9 cellular contexts compared by ENCODE assay signal in genomic region chr3:53748512-53749271, GRCh38.
A peak's percentile ranks its signal among the peaks of the same experiment; 100 is the strongest.
DNase-seq lines count a peak whose midpoint lies in the region; ATAC-seq and TF ChIP-seq lines count a peak whose summit lies in the region.
"Had no signal": no experiment of that assay in that cellular context is flagged by ENCODE, and none has a peak within 500 bp of the region (broad histone marks: within the 10 kb centered on the region; RNA-seq: fewer than 3 reads in every experiment).

No MANE protein-coding gene starts in this region.

- POLR2A ChIA-PET in activated CD4-positive, alpha-beta memory T cell treated with anti-CD3 and anti-CD28 coated beads for 36 hours (lab: Charles Lee): no interaction called here
- POLR2A ChIA-PET in activated CD4-positive, alpha-beta memory T cell treated with anti-CD3 and anti-CD28 coated beads, Interleukin-2, amount 10 ng/mL, durations not matched to agents 7 days and 5 days (lab: Charles Lee): no interaction called here

- 71 to 86% methylated on average over 1 to 8 of the region's 8 CpGs for WGBS in transverse colon (ENCODE audit: low coverage in 1 of 2), 2 donors

- TF ChIP-seq EP300 in transverse colon (IDR thresholded peaks at IDR 0.05; ENCODE audit: low read depth): no peak

- TF ChIP-seq CTCF in transverse colon (IDR thresholded peaks at IDR 0.05): no peak

- no peaks in the 10 kb centered on the region for H3K36me3 Mint-ChIP-seq in activated CD4-positive, alpha-beta memory T cell treated with anti-CD3 and anti-CD28 coated beads for 36 hours
- peaks cover 13% of the 10 kb centered on the region for H3K36me3 Mint-ChIP-seq in activated CD4-positive, alpha-beta memory T cell treated with anti-CD3 and anti-CD28 coated beads, Interleukin-2, amount 10 ng/mL, durations not matched to agents 7 days and 5 days (ENCODE audit: low read depth)
- H3K36me3 Mint-ChIP-seq in T-helper 17 cell (ENCODE audit: low read depth): no peaks in the 10 kb centered on the region

- CTCF ChIA-PET in activated CD4-positive, alpha-beta memory T cell treated with anti-CD3 and anti-CD28 coated beads for 36 hours (lab: Charles Lee): no interaction called here
- CTCF ChIA-PET in activated CD4-positive, alpha-beta memory T cell treated with anti-CD3 and anti-CD28 coated beads, Interleukin-2, amount 10 ng/mL, durations not matched to agents 7 days and 5 days (lab: Charles Lee): interaction anchor here (1.1 to 1.7 kb wide), 2 partner anchors 19 to 27 kb away, joined by 3 read pairs; no protein-coding TSS in a partner anchor

- peak; percentile 68 for ATAC-seq in HG02970 (IDR thresholded peaks at IDR 0.05; ENCODE audit: low FRiP score, unreplicated experiment)
- peak; percentile 44 for ATAC-seq in T-helper 17 cell
- ATAC-seq: A549 had no signal

- TF ChIP-seq POLR2A in transverse colon (IDR thresholded peaks at IDR 0.05): no peak

- H3K4me3 ChIP-seq in transverse colon: no peak overlapping the region
- H3K4me3 ChIP-seq: A549 had no signal

- peak overlapping the region; percentile 65 for H3K27ac Mint-ChIP-seq in activated CD4-positive, alpha-beta memory T cell treated with anti-CD3 and anti-CD28 coated beads for 36 hours
- no peak overlapping the region for H3K27ac Mint-ChIP-seq in activated CD4-positive, alpha-beta memory T cell treated with anti-CD3 and anti-CD28 coated beads, Interleukin-2, amount 10 ng/mL, durations not matched to agents 7 days and 5 days
- H3K27ac Mint-ChIP-seq in T-helper 17 cell: peak overlapping the region; percentile 80

- DNase-seq in activated CD4-positive, alpha-beta memory T cell treated with anti-CD3 and anti-CD28 coated beads for 36 hours: no peak
- no peak for DNase-seq in activated CD4-positive, alpha-beta memory T cell treated with anti-CD3 and anti-CD28 coated beads, Interleukin-2, amount 10 ng/mL, durations not matched to agents 7 days and 5 days
- DNase-seq in T-helper 17 cell: no peak
- DNase-seq in substantia nigra (lab: John Stamatoyannopoulos, UW): peak in 5 of 49 donors; percentile 6 to 19 (median 12)
- DNase-seq in HK-2 (ENCODE audit: unreplicated experiment): no peak
- DNase-seq in transverse colon: no peak
- DNase-seq in AG08395 (ENCODE audit: low spot score): no peak

- H3K9me3 ChIP-seq in T-helper 17 cell (ENCODE audit: control insufficient read depth, low read length, poor library complexity, severe bottlenecking) (no peaks in the 10 kb centered on the region), transverse colon (no peaks in the 10 kb centered on the region)
- H3K9me3 ChIP-seq: A549 had no signal

- intact Hi-C loops in activated CD4-positive, alpha-beta memory T cell treated with anti-CD3 and anti-CD28 coated beads for 36 hours (cut with micrococcal nuclease): no loop called here
- intact Hi-C loops in transverse colon (cut with DNase I; ENCODE audit: low total_unique reads): no loop called here

- H3K27ac ChIP-seq in substantia nigra (ENCODE audit: low read depth, low read length, poor library complexity, severe bottlenecking): peak overlapping the region; percentile 37
- H3K27ac ChIP-seq in transverse colon: no peak overlapping the region
- H3K27ac ChIP-seq: A549 had no signal

- in situ Hi-C loops in transverse colon (cut with MboI; ENCODE audit: low pct_ligation_motif_present in 1 of 4, low pct_unique_long_range_greater_than_20kb in 1 of 4, low sequenced_read_pairs in 3 of 4): no loop called here

- no peaks in the 10 kb centered on the region for H3K9me3 Mint-ChIP-seq in activated CD4-positive, alpha-beta memory T cell treated with anti-CD3 and anti-CD28 coated beads for 36 hours
- peaks cover 2% of the 10 kb centered on the region for H3K9me3 Mint-ChIP-seq in activated CD4-positive, alpha-beta memory T cell treated with anti-CD3 and anti-CD28 coated beads, Interleukin-2, amount 10 ng/mL, durations not matched to agents 7 days and 5 days

- peaks cover 26% of the 10 kb centered on the region for H3K4me1 Mint-ChIP-seq in activated CD4-positive, alpha-beta memory T cell treated with anti-CD3 and anti-CD28 coated beads for 36 hours (ENCODE audit: low read depth)
- H3K4me1 Mint-ChIP-seq in activated CD4-positive, alpha-beta memory T cell treated with anti-CD3 and anti-CD28 coated beads, Interleukin-2, amount 10 ng/mL, durations not matched to agents 7 days and 5 days: peaks cover 56% of the 10 kb centered on the region
- peaks cover 14% of the 10 kb centered on the region for H3K4me1 Mint-ChIP-seq in T-helper 17 cell

- H3K27me3 Mint-ChIP-seq in activated CD4-positive, alpha-beta memory T cell treated with anti-CD3 and anti-CD28 coated beads for 36 hours: peaks cover 6% of the 10 kb centered on the region
- peaks cover 11% of the 10 kb centered on the region for H3K27me3 Mint-ChIP-seq in activated CD4-positive, alpha-beta memory T cell treated with anti-CD3 and anti-CD28 coated beads, Interleukin-2, amount 10 ng/mL, durations not matched to agents 7 days and 5 days
- H3K27me3 Mint-ChIP-seq in T-helper 17 cell: no peaks in the 10 kb centered on the region

- H3K4me1 ChIP-seq in transverse colon: no peaks in the 10 kb centered on the region
- H3K4me1 ChIP-seq: A549 had no signal

- H3K27me3 ChIP-seq in transverse colon: no peaks in the 10 kb centered on the region

- no peaks in the 10 kb centered on the region for H3K36me3 ChIP-seq in transverse colon

- H3K4me3 Mint-ChIP-seq in activated CD4-positive, alpha-beta memory T cell treated with anti-CD3 and anti-CD28 coated beads for 36 hours: no peak overlapping the region
- H3K4me3 Mint-ChIP-seq in activated CD4-positive, alpha-beta memory T cell treated with anti-CD3 and anti-CD28 coated beads, Interleukin-2, amount 10 ng/mL, durations not matched to agents 7 days and 5 days: no peak overlapping the region
- H3K4me3 Mint-ChIP-seq in T-helper 17 cell: no peak overlapping the region
